ENCODE assay signal across 22 cellular contexts in the genomic region with DNA sequence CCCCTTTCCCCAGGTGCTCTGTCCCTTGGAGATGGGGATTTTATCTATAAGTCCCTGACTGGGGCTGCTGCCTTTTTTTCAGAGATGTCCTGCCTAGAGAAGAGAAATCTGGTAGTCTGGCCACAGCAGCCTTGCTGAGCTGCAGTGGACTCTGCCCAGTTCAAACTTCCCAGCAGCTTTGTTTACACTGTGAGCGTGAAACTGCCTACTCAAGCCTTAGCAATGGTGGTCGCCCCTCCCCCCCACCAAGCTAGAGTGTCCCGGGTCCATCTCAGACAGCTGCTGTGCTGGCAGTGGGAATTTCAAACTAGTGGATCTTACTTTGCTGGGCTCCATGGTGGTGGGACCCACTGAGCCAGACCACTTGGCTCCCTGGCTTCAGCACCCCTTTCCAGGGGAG. TPM values are rescaled to one million over a fixed set of nuclear protein-coding genes. Genes with fewer than 3 reads are reported as not detected.
"Had no signal": no experiment of that assay in that cellular context is flagged by ENCODE, and none has a peak within 500 bp of the region (broad histone marks: within the 10 kb centered on the region; RNA-seq: fewer than 3 reads in every experiment).

No MANE protein-coding gene starts in this region.

- H3K4me1 ChIP-seq: heart right ventricle, suprapubic skin, thyroid gland had no signal

- ATAC-seq: heart right ventricle; left cardiac atrium; naive thymus-derived CD4-positive, alpha-beta T cell; right cardiac atrium; stimulated activated effector memory CD8-positive, alpha-beta T cell treated with anti-CD3 and anti-CD28 coated beads, Interleukin-12 subunit alpha, Interleukin-12 subunit beta, amount 100 ng/mL, for 72 hours; stimulated activated naive CD8-positive, alpha-beta T cell treated with anti-CD3 and anti-CD28 coated beads, Interleukin-15, Interleukin-2, amounts not matched to agents 100 U/mL and 50 U/mL, for 24 hours had no signal

- H3K27ac ChIP-seq: heart right ventricle, ovary, suprapubic skin, thyroid gland had no signal

- H3K27me3 ChIP-seq: ovary, thyroid gland had no signal

- H3K4me3 ChIP-seq: heart right ventricle, ovary, suprapubic skin, thyroid gland had no signal

- H3K4me1 Mint-ChIP-seq: immature natural killer cell; naive thymus-derived CD4-positive, alpha-beta T cell; stimulated activated effector memory CD8-positive, alpha-beta T cell treated with anti-CD3 and anti-CD28 coated beads, Interleukin-12 subunit alpha, Interleukin-12 subunit beta, amount 100 ng/mL, for 72 hours had no signal

- H3K27ac Mint-ChIP-seq: immature natural killer cell; naive thymus-derived CD4-positive, alpha-beta T cell; progenitor cell of endocrine pancreas; stimulated activated effector memory CD8-positive, alpha-beta T cell treated with anti-CD3 and anti-CD28 coated beads, Interleukin-12 subunit alpha, Interleukin-12 subunit beta, amount 100 ng/mL, for 72 hours; type B pancreatic cell had no signal

- H3K9me3 Mint-ChIP-seq: stimulated activated effector memory CD8-positive, alpha-beta T cell treated with anti-CD3 and anti-CD28 coated beads, Interleukin-12 subunit alpha, Interleukin-12 subunit beta, amount 100 ng/mL, for 72 hours; type B pancreatic cell had no signal

- H3K4me3 Mint-ChIP-seq: immature natural killer cell; naive thymus-derived CD4-positive, alpha-beta T cell; stimulated activated effector memory CD8-positive, alpha-beta T cell treated with anti-CD3 and anti-CD28 coated beads, Interleukin-12 subunit alpha, Interleukin-12 subunit beta, amount 100 ng/mL, for 72 hours; type B pancreatic cell had no signal

- DNase-seq: cerebellar nuclear complex; dermis blood vessel endothelial cell; effector CD4-positive, alpha-beta T cell; heart right ventricle; immature natural killer cell; kidney; left cardiac atrium; mammary epithelial cell; naive thymus-derived CD4-positive, alpha-beta T cell; nucleus accumbens; ovary; right cardiac atrium; stimulated activated CD4-positive, alpha-beta T cell treated with anti-CD3 and anti-CD28 coated beads, Interleukin-4, amount 100 ng/mL, for 1 hour; stimulated activated CD8-positive, alpha-beta memory T cell treated with anti-CD3 and anti-CD28 coated beads, Interleukin-4, amount 100 ng/mL, for 48 hours; stimulated activated naive CD8-positive, alpha-beta T cell treated with anti-CD3 and anti-CD28 coated beads, Interleukin-15, Interleukin-2, amounts not matched to agents 100 U/mL and 50 U/mL, for 24 hours; thyroid gland had no signal

- H3K36me3 Mint-ChIP-seq: immature natural killer cell; stimulated activated effector memory CD8-positive, alpha-beta T cell treated with anti-CD3 and anti-CD28 coated beads, Interleukin-12 subunit alpha, Interleukin-12 subunit beta, amount 100 ng/mL, for 72 hours; type B pancreatic cell had no signal

- H3K9me3 ChIP-seq: ovary, suprapubic skin, thyroid gland had no signal

- H3K36me3 ChIP-seq: heart right ventricle, ovary, suprapubic skin, thyroid gland had no signal

RNA-seq across cellular contexts. Expression of a gene that starts 38.9 kb away (rescaled TPM):
- total RNA-seq: dermis blood vessel endothelial cell; glomerular endothelial cell; mononuclear cell; naive thymus-derived CD4-positive, alpha-beta T cell; thyroid gland had no signal
- polyA plus RNA-seq: immature natural killer cell; naive thymus-derived CD4-positive, alpha-beta T cell; right cardiac atrium had no signal
